Comparison of ENCODE assay signal across 9 cellular contexts in genomic region chr2:48249093-48249492, GRCh38.
DNase-seq lines count a peak whose midpoint lies in the region; ATAC-seq and TF ChIP-seq lines count a peak whose summit lies in the region.
"Had no signal": no experiment of that assay in that cellular context is flagged by ENCODE, and none has a peak within 500 bp of the region (broad histone marks: within the 10 kb centered on the region; RNA-seq: fewer than 3 reads in every experiment).

No MANE protein-coding gene starts in this region.

- ATAC-seq in HCT116, result no peak

- H2AFZ ChIP-seq in HCT116 (ENCODE audit: low read depth, low read length, poor library complexity, severe bottlenecking), result peak overlapping the region; percentile 34
- peak overlapping the region; percentile 25 for H2AFZ ChIP-seq in SK-N-SH (ENCODE audit: low read depth)

- BruUV-seq in HCT116 (replicated peaks; lab: Mats Ljungman, UMichigan), result no TSS peak

- CTCF ChIA-PET in HCT116 (lab: Charles Lee) (no interaction called here), SK-N-SH (lab: Yijun Ruan, JAX) (interaction anchor here (0.9 kb wide), 1 partner anchor 342 kb away, joined by 3 read pairs; no protein-coding TSS in a partner anchor)

- H3K4me1 ChIP-seq in HCT116 (ENCODE audit: control insufficient read depth in 1 of 2, insufficient read depth in 2 of 2, low read length in 2 of 2), result peaks cover 6 to 14% of the 10 kb centered on the region in 2 experiments
- H3K4me1 ChIP-seq in SK-N-SH (ENCODE audit: control insufficient read depth in 1 of 2, insufficient read depth in 2 of 2, low read depth in 1 of 2, low read length in 1 of 2), result peaks cover 0 to 9% of the 10 kb centered on the region in 2 experiments; a peak in 3 of 4 replicates
- peaks cover 24% of the 10 kb centered on the region for H3K4me1 ChIP-seq in skeletal muscle satellite cell (ENCODE audit: control insufficient read depth, insufficient read depth, low read length)

- no peaks in the 10 kb centered on the region for H3K36me3 Mint-ChIP-seq in glutamatergic neuron (ENCODE audit: unreplicated experiment)
- H3K36me3 Mint-ChIP-seq: activated naive CD4-positive, alpha-beta T cell treated with anti-CD3 and anti-CD28 coated beads, Interleukin-2, amount 50 U/mL, for 24 hours had no signal

- no peak overlapping the region for H3K4me3 Mint-ChIP-seq in glutamatergic neuron (ENCODE audit: unreplicated experiment)
- H3K4me3 Mint-ChIP-seq: activated naive CD4-positive, alpha-beta T cell treated with anti-CD3 and anti-CD28 coated beads, Interleukin-2, amount 50 U/mL, for 24 hours had no signal

- H3K4me2 ChIP-seq in HCT116 (ENCODE audit: low read length), result peak overlapping the region; percentile 67
- peak overlapping the region; percentile 45 for H3K4me2 ChIP-seq in SK-N-SH
- H3K4me2 ChIP-seq in skeletal muscle satellite cell (ENCODE audit: low read length), result peak overlapping the region; percentile 70

- H3K27me3 Mint-ChIP-seq in glutamatergic neuron (ENCODE audit: unreplicated experiment), result no peaks in the 10 kb centered on the region
- H3K27me3 Mint-ChIP-seq: activated naive CD4-positive, alpha-beta T cell treated with anti-CD3 and anti-CD28 coated beads, Interleukin-2, amount 50 U/mL, for 24 hours had no signal

- peaks cover 2% of the 10 kb centered on the region for H3K9me3 Mint-ChIP-seq in glutamatergic neuron (ENCODE audit: unreplicated experiment)

- H3K4me1 Mint-ChIP-seq in glutamatergic neuron (ENCODE audit: low read depth, unreplicated experiment), result peaks cover 14% of the 10 kb centered on the region

- no peak for TF ChIP-seq POLR2A in HCT116 (IDR thresholded peaks at IDR 0.05; ENCODE audit: borderline replicate concordance, extremely low read depth, insufficient read depth, insufficient read length)

- intact Hi-C loops in HCT116 (cut with micrococcal nuclease), result no loop called here

- no peak for TF ChIP-seq EP300 in SK-N-SH (IDR thresholded peaks at IDR 0.05; ENCODE audit: borderline replicate concordance in 1 of 2, low read depth in 1 of 2, low read length in 1 of 2)

- DNase-seq in HCT116 (ENCODE audit: low read depth, low spot score) (no peak), SK-N-SH (no peak), glutamatergic neuron (no peak), medulla oblongata (ENCODE audit: extremely low spot score) (no peak), NK-92 (lab: John Stamatoyannopoulos, UW; ENCODE audit: unreplicated experiment) (no peak), anterior cingulate cortex (lab: John Stamatoyannopoulos, UW) (no peak), NCI-H146 treated with DMSO at 0.1 percent for 48 hours (lab: John Stamatoyannopoulos, UW; ENCODE audit: unreplicated experiment) (no peak)

- no peak overlapping the region for H3K27ac ChIP-seq in HCT116 (ENCODE audit: low read depth, low read length)
- H3K27ac ChIP-seq in SK-N-SH (ENCODE audit: low read depth in 2 of 2, low read length in 1 of 2), result peak overlapping the region in 1 of 2 experiments; percentile 90; a peak in 2 of 4 replicates

- H3K4me3 ChIP-seq in HCT116 (replicated peaks in 1 of 2; ENCODE audit: low read depth in 1 of 2, low read length in 2 of 2) (no peak overlapping the region), SK-N-SH (ENCODE audit: low read depth in 2 of 2, low read length in 1 of 2) (peak overlapping the region in 1 of 2 experiments; percentile 7; a peak in 1 of 4 replicates), skeletal muscle satellite cell (ENCODE audit: low read length) (peak overlapping the region; percentile 42)

- H3F3A ChIP-seq in SK-N-SH (replicated peaks; ENCODE audit: insufficient read depth), result peaks cover 7% of the 10 kb centered on the region

- TF ChIP-seq RAD21 in HCT116 (IDR thresholded peaks at IDR 0.05; ENCODE audit: low read depth) (no peak), SK-N-SH (IDR thresholded peaks at IDR 0.05; ENCODE audit: low read length) (no peak)

- peak overlapping the region; percentile 90 for H3K27ac Mint-ChIP-seq in glutamatergic neuron (ENCODE audit: unreplicated experiment)
- H3K27ac Mint-ChIP-seq: activated naive CD4-positive, alpha-beta T cell treated with anti-CD3 and anti-CD28 coated beads, Interleukin-2, amount 50 U/mL, for 24 hours had no signal

- H4K20me1 ChIP-seq in HCT116 (ENCODE audit: insufficient read depth), result no peaks in the 10 kb centered on the region
- no peaks in the 10 kb centered on the region for H4K20me1 ChIP-seq in SK-N-SH (ENCODE audit: insufficient read depth)

- H3K27me3 ChIP-seq in HCT116 (ENCODE audit: insufficient read depth, low read length) (no peaks in the 10 kb centered on the region), SK-N-SH (ENCODE audit: insufficient read depth) (no peaks in the 10 kb centered on the region), skeletal muscle satellite cell (ENCODE audit: control insufficient read depth, insufficient read depth, low read length) (no peaks in the 10 kb centered on the region)

- H3K9me2 ChIP-seq in HCT116 (ENCODE audit: insufficient read depth) (no peaks in the 10 kb centered on the region), SK-N-SH (no peaks in the 10 kb centered on the region)

- H3K79me2 ChIP-seq in HCT116 (ENCODE audit: insufficient read depth, low read length) (no peaks in the 10 kb centered on the region), SK-N-SH (ENCODE audit: insufficient read depth) (no peaks in the 10 kb centered on the region)

- no peaks in the 10 kb centered on the region for H3K9me3 ChIP-seq in HCT116 (ENCODE audit: control insufficient read depth in 1 of 2, insufficient read depth in 1 of 2, low read depth in 1 of 2, low read length in 2 of 2)
- H3K9me3 ChIP-seq in SK-N-SH, result no peaks in the 10 kb centered on the region
- no peaks in the 10 kb centered on the region for H3K9me3 ChIP-seq in skeletal muscle satellite cell (replicated peaks; ENCODE audit: low read length)

- WGBS in SK-N-SH (ENCODE audit: low lambda C conversion rate), result 82% methylated on average over 2 of the region's 2 CpGs

- POLR2A ChIA-PET in HCT116 (lab: Charles Lee) (no interaction called here), SK-N-SH (lab: Yijun Ruan, JAX) (no interaction called here)

- H3K9ac ChIP-seq in HCT116 (ENCODE audit: low read length) (no peak overlapping the region), SK-N-SH (peak overlapping the region; percentile 21; the same call in 1 of the 2 replicates), skeletal muscle satellite cell (ENCODE audit: low read depth, low read length) (peak overlapping the region; percentile 76)

- TF ChIP-seq CTCF in HCT116 (IDR thresholded peaks at IDR 0.05 in 2 of 3, conservative IDR thresholded peaks at IDR 0.05 in 1 of 3; ENCODE audit: borderline replicate concordance in 1 of 3, insufficient read depth in 1 of 3, low read depth in 2 of 3, low read length in 2 of 3) (no peak), SK-N-SH (IDR thresholded peaks at IDR 0.05) (no peak), glutamatergic neuron (IDR thresholded peaks at IDR 0.05; ENCODE audit: partially characterized antibody, unreplicated experiment) (no peak)

- H3K36me3 ChIP-seq in HCT116 (ENCODE audit: control insufficient read depth in 1 of 2, insufficient read depth in 2 of 2, low read length in 2 of 2) (no peaks in the 10 kb centered on the region), SK-N-SH (replicated peaks in 1 of 2; ENCODE audit: control insufficient read depth in 1 of 2, insufficient read depth in 2 of 2, low read length in 1 of 2) (no peaks in the 10 kb centered on the region), skeletal muscle satellite cell (ENCODE audit: insufficient read depth, low read length) (no peaks in the 10 kb centered on the region)

- RAD21 ChIA-PET in HCT116 (lab: Charles Lee; ENCODE audit: low non-redundant PET in 1 of 2, low total read pairs in 2 of 2, uncharacterized antibody in 2 of 2, unreplicated experiment in 2 of 2), result no interaction called here

TF ChIP-seq in HCT116, 20 proteins besides CTCF, POLR2A, EP300 and RAD21 (continues in another document):
- TF ChIP-seq SP1 (IDR thresholded peaks at IDR 0.05; ENCODE audit: low read depth) (no peak), CBX3 (IDR thresholded peaks at IDR 0.05; ENCODE audit: low read depth) (no peak), ZNF274 (IDR thresholded peaks at IDR 0.05; ENCODE audit: low read depth, low read length) (no peak), ELF1 (IDR thresholded peaks at IDR 0.05; ENCODE audit: borderline replicate concordance, low read depth) (no peak), FOSL1 (IDR thresholded peaks at IDR 0.05; ENCODE audit: low read depth) (no peak), POLR2AphosphoS5 (IDR thresholded peaks at IDR 0.05; ENCODE audit: low read depth, low read length) (no peak), TCF7L2 (IDR thresholded peaks at IDR 0.05; ENCODE audit: borderline replicate concordance, extremely low read depth, insufficient read depth, insufficient read length) (no peak), EGR1 (IDR thresholded peaks at IDR 0.05; ENCODE audit: low read depth) (no peak)

TF ChIP-seq in SK-N-SH, 30 proteins besides CTCF, POLR2A, EP300 and RAD21:
- TF ChIP-seq SIN3A (IDR thresholded peaks at IDR 0.05; ENCODE audit: borderline replicate concordance, low read depth, low read length), result no peak
- TF ChIP-seq FOXJ3 (CRISPR knock-in tag; IDR thresholded peaks at IDR 0.05), result no peak
- no peak for TF ChIP-seq IRF3 (IDR thresholded peaks at IDR 0.05; ENCODE audit: low read depth, low read length)
- TF ChIP-seq YY1 (IDR thresholded peaks at IDR 0.05; ENCODE audit: low read depth), result no peak
- TF ChIP-seq TAF1 (IDR thresholded peaks at IDR 0.05; ENCODE audit: borderline replicate concordance, low read depth, low read length), result no peak
- TF ChIP-seq RCOR1 (IDR thresholded peaks at IDR 0.05; ENCODE audit: low read length), result no peak
- TF ChIP-seq NRF1 (IDR thresholded peaks at IDR 0.05; ENCODE audit: low read depth, low read length), result no peak
- no peak for TF ChIP-seq NFIC (IDR thresholded peaks at IDR 0.05; ENCODE audit: borderline replicate concordance)
